11 cellular contexts compared by ENCODE assay signal in genomic region chr19:7636317-7636690, GRCh38. TPM values are rescaled to one million over a fixed set of nuclear protein-coding genes. Genes with fewer than 3 reads are reported as not detected.
DNase-seq lines count a peak whose midpoint lies in the region; ATAC-seq and TF ChIP-seq lines count a peak whose summit lies in the region.
"Had no signal": no experiment of that assay in that cellular context is flagged by ENCODE, and none has a peak within 500 bp of the region (broad histone marks: within the 10 kb centered on the region; RNA-seq: fewer than 3 reads in every experiment).

No MANE protein-coding gene starts in this region.

- dilution Hi-C loops in mammary epithelial cell (cut with HindIII; ENCODE audit: low sequenced_read_pairs), result no loop called here

- POLR2A ChIA-PET in naive thymus-derived CD4-positive, alpha-beta T cell (lab: Charles Lee), result interaction anchor here (0.9 to 1.6 kb wide), 2 partner anchors 9 to 11 kb away, joined by 3 to 4 read pairs; no protein-coding TSS in a partner anchor

- H3K4me3 ChIP-seq in KMS-11 (IDR thresholded peaks at IDR 0.05; ENCODE audit: insufficient read depth, low read depth, low read length) (no peak overlapping the region), mammary epithelial cell (replicated peaks in 1 of 3; ENCODE audit: insufficient read depth in 1 of 3, low read depth in 2 of 3, low read length in 3 of 3) (peak overlapping the region in 2 of 3 experiments; percentile 21 to 58)
- peak overlapping the region; percentile 81 for H3K4me3 ChIP-seq in naive thymus-derived CD4-positive, alpha-beta T cell (ENCODE audit: low read length)

- DNase-seq in mammary epithelial cell (no peak), GM10266 (ENCODE audit: extremely low spot score) (no peak)
- no peak for DNase-seq in naive thymus-derived CD4-positive, alpha-beta T cell

- H3K27me3 ChIP-seq in KMS-11 (ENCODE audit: insufficient read depth, low read depth), result no peaks in the 10 kb centered on the region
- no peaks in the 10 kb centered on the region for H3K27me3 ChIP-seq in mammary epithelial cell (ENCODE audit: insufficient read depth, low read length)
- H3K27me3 ChIP-seq in naive thymus-derived CD4-positive, alpha-beta T cell (ENCODE audit: control insufficient read depth in 2 of 2, insufficient read depth in 2 of 2, low read length in 2 of 2), result no peaks in the 10 kb centered on the region
- H3K27me3 ChIP-seq: cardiac muscle cell had no signal

- no peaks in the 10 kb centered on the region for H3K79me2 ChIP-seq in KMS-11 (ENCODE audit: insufficient read depth, low read depth)
- peaks cover 30% of the 10 kb centered on the region for H3K79me2 ChIP-seq in mammary epithelial cell (ENCODE audit: insufficient read depth, low read length)

- H3K9me3 Mint-ChIP-seq in naive thymus-derived CD4-positive, alpha-beta T cell, result peaks cover 0 to 5% (median 0%) of the 10 kb centered on the region in 11 donors

- H4K20me1 ChIP-seq in KMS-11 (ENCODE audit: insufficient read depth), result no peaks in the 10 kb centered on the region
- H4K20me1 ChIP-seq in mammary epithelial cell (ENCODE audit: insufficient read depth, low read length), result no peaks in the 10 kb centered on the region

- H3K4me1 ChIP-seq in KMS-11 (ENCODE audit: low read depth, poor library complexity, severe bottlenecking) (peaks cover 4% of the 10 kb centered on the region), mammary epithelial cell (ENCODE audit: insufficient read depth, low read length) (peaks cover 5% of the 10 kb centered on the region)
- H3K4me1 ChIP-seq in naive thymus-derived CD4-positive, alpha-beta T cell (ENCODE audit: control insufficient read depth in 2 of 2, insufficient read depth in 2 of 2, low read length in 2 of 2), result peaks cover 10 to 20% of the 10 kb centered on the region in 2 donors

- CTCF ChIA-PET in mammary epithelial cell (lab: Charles Lee; ENCODE audit: low non-redundant PET), result interaction anchor here (0.7 kb wide), 1 partner anchor 54 kb away, joined by 3 read pairs; no protein-coding TSS in a partner anchor
- CTCF ChIA-PET in naive thymus-derived CD4-positive, alpha-beta T cell (lab: Charles Lee), result interaction anchor here (1.4 kb wide), 1 partner anchor 44 kb away, joined by 5 read pairs; the partner anchor contains the start of gene TRAPPC5

- peak overlapping the region in 8 of 9 donors; percentile 80 to 92 (median 86) for H3K27ac Mint-ChIP-seq in naive thymus-derived CD4-positive, alpha-beta T cell

- H3K9ac ChIP-seq in KMS-11 (no peak overlapping the region), mammary epithelial cell (ENCODE audit: insufficient read depth, low read length) (no peak overlapping the region)

- H3K9me3 ChIP-seq in mammary epithelial cell (replicated peaks; ENCODE audit: insufficient read depth, low read length), result no peaks in the 10 kb centered on the region
- H3K9me3 ChIP-seq in naive thymus-derived CD4-positive, alpha-beta T cell (ENCODE audit: control insufficient read depth in 2 of 3, low read length in 3 of 3), result no peaks in the 10 kb centered on the region

- H2AFZ ChIP-seq in KMS-11 (ENCODE audit: low read depth) (peak overlapping the region; percentile 78), mammary epithelial cell (ENCODE audit: low read depth, low read length) (peak overlapping the region; percentile 97)

- H3K4me1 Mint-ChIP-seq in naive thymus-derived CD4-positive, alpha-beta T cell, result peaks cover 15 to 53% (median 31%) of the 10 kb centered on the region in 7 donors

- H3K4me2 ChIP-seq in KMS-11 (peak overlapping the region; percentile 50), mammary epithelial cell (ENCODE audit: insufficient read depth, low read depth, low read length) (peak overlapping the region; percentile 80)

- H3K36me3 ChIP-seq in KMS-11 (ENCODE audit: insufficient read depth) (no peaks in the 10 kb centered on the region), mammary epithelial cell (ENCODE audit: insufficient read depth, low read length) (no peaks in the 10 kb centered on the region)
- H3K36me3 ChIP-seq in naive thymus-derived CD4-positive, alpha-beta T cell (ENCODE audit: control insufficient read depth in 2 of 3, insufficient read depth in 3 of 3, low read length in 3 of 3), result peaks cover 0 to 35% (median 0%) of the 10 kb centered on the region in 3 experiments
- H3K36me3 ChIP-seq: cardiac muscle cell had no signal

- H3K27me3 Mint-ChIP-seq in naive thymus-derived CD4-positive, alpha-beta T cell, result no peaks in the 10 kb centered on the region

- TF ChIP-seq CTCF in C4-2B (conservative IDR thresholded peaks at IDR 0.05), result no peak
- no peak for TF ChIP-seq CTCF in KMS-11 (conservative IDR thresholded peaks at IDR 0.05; ENCODE audit: low read depth, low read length)
- TF ChIP-seq CTCF in mammary epithelial cell (conservative IDR thresholded peaks at IDR 0.05 in 1 of 2, IDR thresholded peaks at IDR 0.05 in 1 of 2; ENCODE audit: extremely low read depth in 1 of 2, insufficient read depth in 1 of 2, low read depth in 1 of 2, low read length in 2 of 2), result no peak
- no peak for TF ChIP-seq CTCF in GM10266 (IDR thresholded peaks at IDR 0.05; ENCODE audit: control insufficient read depth, insufficient read depth, low read depth, missing control alignments)

- in situ Hi-C loops in mammary epithelial cell (cut with MboI; ENCODE audit: low sequenced_read_pairs in 2 of 2), result no loop called here

- intact Hi-C loops in mammary epithelial cell (cut with micrococcal nuclease), result loop anchor here (10.0 kb wide), 1 partner anchor 72 kb away; no protein-coding TSS in a partner anchor
- intact Hi-C loops in naive thymus-derived CD4-positive, alpha-beta T cell (cut with micrococcal nuclease), result loop anchor here in 1 of 2 donors (1.0 kb wide), 1 partner anchor 193 kb away; no protein-coding TSS in a partner anchor

- H3K36me3 Mint-ChIP-seq in naive thymus-derived CD4-positive, alpha-beta T cell, result peaks cover 0 to 13% (median 8%) of the 10 kb centered on the region in 5 donors

- H3K4me3 Mint-ChIP-seq in naive thymus-derived CD4-positive, alpha-beta T cell, result peak overlapping the region; percentile 75 to 89 (median 82)

- ATAC-seq in naive thymus-derived CD4-positive, alpha-beta T cell, result no peak
- ATAC-seq in HG03460 (IDR thresholded peaks at IDR 0.05; ENCODE audit: unreplicated experiment), result no peak
- no peak for ATAC-seq in HG03354 (IDR thresholded peaks at IDR 0.05; ENCODE audit: poor library complexity, severe bottlenecking, unreplicated experiment)
- no peak for ATAC-seq in HG03280 (IDR thresholded peaks at IDR 0.05; ENCODE audit: unreplicated experiment)

- BruUV-seq in mammary epithelial cell (replicated peaks; lab: Mats Ljungman, UMichigan), result no TSS peak

- H3K27ac ChIP-seq in C4-2B (peak overlapping the region; percentile 79), KMS-11 (no peak overlapping the region), mammary epithelial cell (ENCODE audit: insufficient read depth, low read depth, low read length) (no peak overlapping the region)
- peak overlapping the region; percentile 89 for H3K27ac ChIP-seq in naive thymus-derived CD4-positive, alpha-beta T cell (ENCODE audit: low read depth, low read length)
- H3K27ac ChIP-seq: cardiac muscle cell had no signal

- WGBS in mammary epithelial cell (ENCODE audit: low coverage, missing lambda C conversion rate), result 42% methylated on average over 11 of the region's 16 CpGs

RNA-seq across cellular contexts. Expression of gene STXBP2, which starts 0.6 kb away (rescaled TPM):
- 10 to 100 TPM; 34.3 to 82.0 TPM for total RNA-seq in mammary epithelial cell
- polyA plus RNA-seq in mammary epithelial cell, result 78.1 TPM
- polyA minus RNA-seq in mammary epithelial cell, result 108 TPM
- total RNA-seq in naive thymus-derived CD4-positive, alpha-beta T cell, result 100 to 1,000 TPM; 158 to 411 (median 187) TPM
- 10 to 100 TPM; 52.8 to 61.1 TPM for polyA plus RNA-seq in naive thymus-derived CD4-positive, alpha-beta T cell

RNA-seq across cellular contexts. Expression of gene PCP2, which starts 2.8 kb away (rescaled TPM):
- total RNA-seq in mammary epithelial cell, result under 1 TPM in 1 of 2 donors, not detected in 1; 0.66 TPM
- polyA plus RNA-seq in mammary epithelial cell, result not detected
- not detected for polyA minus RNA-seq in mammary epithelial cell
- 10 to 100 TPM in 1 of 5 experiments, 1 to 10 TPM in 4; 2.2 to 13.4 (median 5.4) TPM for total RNA-seq in naive thymus-derived CD4-positive, alpha-beta T cell
- not detected for polyA plus RNA-seq in naive thymus-derived CD4-positive, alpha-beta T cell
- total RNA-seq: H4 had no signal

RNA-seq across cellular contexts. Expression of gene PET100, which starts 6.7 kb away (rescaled TPM):
- 10 to 100 TPM in 1 of 2 donors, 1 to 10 TPM in 1; 2.2 to 64.8 TPM for total RNA-seq in mammary epithelial cell
- 24.2 TPM for polyA plus RNA-seq in mammary epithelial cell
- not detected for polyA minus RNA-seq in mammary epithelial cell
- total RNA-seq in naive thymus-derived CD4-positive, alpha-beta T cell, result 100 to 1,000 TPM; 112 to 134 (median 117) TPM
- polyA plus RNA-seq in naive thymus-derived CD4-positive, alpha-beta T cell, result 100 to 1,000 TPM; 158 to 274 TPM

RNA-seq across cellular contexts. Expression of gene XAB2, which starts 7.0 kb away (rescaled TPM):
- total RNA-seq in mammary epithelial cell, result 10 to 100 TPM; 31.3 to 31.6 TPM
- 31.9 TPM for polyA plus RNA-seq in mammary epithelial cell
- polyA minus RNA-seq in mammary epithelial cell, result 39.0 TPM
- total RNA-seq in naive thymus-derived CD4-positive, alpha-beta T cell, result 10 to 100 TPM; 49.3 to 79.8 (median 76.4) TPM
- 10 to 100 TPM in 1 of 2 donors, 1 to 10 TPM in 1; 6.4 to 11.9 TPM for polyA plus RNA-seq in naive thymus-derived CD4-positive, alpha-beta T cell

RNA-seq across cellular contexts. Expression of gene RETN, which starts 32.5 kb away (rescaled TPM):
- total RNA-seq in mammary epithelial cell, result not detected
- not detected for polyA plus RNA-seq in mammary epithelial cell
- not detected for polyA minus RNA-seq in mammary epithelial cell
- 1 to 10 TPM in 1 of 5 experiments, not detected in 4; 3.4 TPM for total RNA-seq in naive thymus-derived CD4-positive, alpha-beta T cell
- polyA plus RNA-seq in naive thymus-derived CD4-positive, alpha-beta T cell, result not detected
- total RNA-seq: cardiac muscle cell; H4; T-helper 2 cell treated with Interferon-gamma antibody and Interleukin-4, amounts not matched to agents 100 ng/mL and 5 ng/mL, for 36 hours had no signal
- polyA plus RNA-seq: cardiac muscle cell had no signal

Comparison
In these comparisons a context has a peak if more than half of its experiments do, and no peak if none do; other contexts are left out.
1. H3K27ac ChIP-seq: peak in C4-2B (single experiment) and naive thymus-derived CD4-positive, alpha-beta T cell (single experiment); none in KMS-11 (single experiment) and mammary epithelial cell (single experiment).